ENCODE assay signal across 8 cellular contexts in genomic region chr15:70299931-70300858, GRCh38.
DNase-seq lines count a peak whose midpoint lies in the region; ATAC-seq lines count a peak whose summit lies in the region.

No MANE protein-coding gene starts in this region.

- no peaks in the 10 kb centered on the region for H3K9me3 Mint-ChIP-seq in stimulated activated naive CD8-positive, alpha-beta T cell treated with anti-CD3 and anti-CD28 coated beads, Interleukin-15, amount 100 ng/mL, for 72 hours

- peak; percentile 19 to 47 (median 38) for DNase-seq in activated CD4-positive, CD25-positive, alpha-beta regulatory T cell (lab: John Stamatoyannopoulos, UW)
- peak; percentile 75 to 89 for DNase-seq in stimulated activated naive CD8-positive, alpha-beta T cell treated with anti-CD3 and anti-CD28 coated beads, Interleukin-15, amount 100 ng/mL, for 72 hours
- DNase-seq in LoVo (ENCODE audit: low spot score) (no peak), NCI-H524 treated with DMSO at 0.1 percent for 48 hours (lab: John Stamatoyannopoulos, UW) (no peak), amygdala (lab: John Stamatoyannopoulos, UW) (no peak)

- no peak overlapping the region for H3K4me3 Mint-ChIP-seq in stimulated activated naive CD8-positive, alpha-beta T cell treated with anti-CD3 and anti-CD28 coated beads, Interleukin-15, amount 100 ng/mL, for 72 hours

- H3K27me3 Mint-ChIP-seq in stimulated activated naive CD8-positive, alpha-beta T cell treated with anti-CD3 and anti-CD28 coated beads, Interleukin-15, amount 100 ng/mL, for 72 hours: no peaks in the 10 kb centered on the region

- peak; percentile 96 for ATAC-seq in GM18907 (IDR thresholded peaks at IDR 0.05; ENCODE audit: unreplicated experiment)
- ATAC-seq in HG03045 (IDR thresholded peaks at IDR 0.05; ENCODE audit: unreplicated experiment): peak; percentile 97
- peak; percentile 79 for ATAC-seq in esophagus mucosa
- peak; percentile 100 for ATAC-seq in stimulated activated naive CD8-positive, alpha-beta T cell treated with anti-CD3 and anti-CD28 coated beads, Interleukin-15, amount 100 ng/mL, for 72 hours

- H3K27ac Mint-ChIP-seq in stimulated activated naive CD8-positive, alpha-beta T cell treated with anti-CD3 and anti-CD28 coated beads, Interleukin-15, amount 100 ng/mL, for 72 hours: no peak overlapping the region

- peaks cover 15% of the 10 kb centered on the region for H3K4me1 Mint-ChIP-seq in stimulated activated naive CD8-positive, alpha-beta T cell treated with anti-CD3 and anti-CD28 coated beads, Interleukin-15, amount 100 ng/mL, for 72 hours

Comparison
In these comparisons a context has a peak if more than half of its experiments do, and no peak if none do; other contexts are left out.
1. DNase-seq: peak in activated CD4-positive, CD25-positive, alpha-beta regulatory T cell (4 of 4) and stimulated activated naive CD8-positive, alpha-beta T cell treated with anti-CD3 and anti-CD28 coated beads, Interleukin-15, amount 100 ng/mL, for 72 hours (2 of 2); none in LoVo (single experiment), NCI-H524 treated with DMSO at 0.1 percent for 48 hours (single experiment) and amygdala (0 of 56).
2. Peak in every context shown above with its lines, with median percentiles within 50 percentile points of each other: ATAC-seq.